1 cellular context compared by ENCODE assay signal in the genomic region with DNA sequence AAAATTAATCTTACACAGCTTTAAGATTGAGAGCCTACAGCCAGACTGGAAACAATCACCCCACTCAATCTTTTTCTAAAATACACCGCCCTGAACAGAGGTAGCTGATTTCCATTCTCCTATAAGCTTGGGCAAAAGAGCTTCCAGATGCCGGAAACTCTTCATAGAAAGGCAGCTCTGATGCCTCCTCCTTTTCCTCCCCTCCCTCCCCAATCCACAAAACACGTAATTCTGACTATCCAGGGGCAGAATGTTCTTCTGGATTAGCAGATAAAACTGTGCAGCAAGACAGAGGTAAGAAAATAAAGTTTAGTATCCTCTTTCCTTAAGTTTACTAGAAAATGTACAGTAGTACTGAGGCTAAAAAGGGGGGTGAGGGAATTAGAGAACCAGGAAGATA.
TF ChIP-seq lines count a peak whose summit lies in the region.

No MANE protein-coding gene starts in this region.

TF ChIP-seq in K562, 482 proteins besides CTCF, POLR2A, EP300 and RAD21:
- TF ChIP-seq SIN3A (IDR thresholded peaks at IDR 0.05; ENCODE audit: borderline replicate concordance in 2 of 2, control insufficient read depth in 1 of 2, low read depth in 2 of 2, low read length in 2 of 2) (no peak), U2AF2 (optimal IDR thresholded peaks at IDR 0.05; ENCODE audit: low read depth, low read length) (no peak), CBFA2T3 (IDR thresholded peaks at IDR 0.05) (peak; percentile 16; the same call in 1 of the 2 replicates), E2F3 (CRISPR knock-in tag; IDR thresholded peaks at IDR 0.05) (no peak)
